ENCODE assay signal across 17 cellular contexts in genomic region chr17:38762231-38762630, GRCh38. TPM values are rescaled to one million over a fixed set of nuclear protein-coding genes. Genes with fewer than 3 reads are reported as not detected.
DNase-seq lines count a peak whose midpoint lies in the region; ATAC-seq and TF ChIP-seq lines count a peak whose summit lies in the region.
"Had no signal": no experiment of that assay in that cellular context is flagged by ENCODE, and none has a peak within 500 bp of the region (broad histone marks: within the 10 kb centered on the region; RNA-seq: fewer than 3 reads in every experiment).

No MANE protein-coding gene starts in this region.

- intact Hi-C loops in lower lobe of right lung (cut with DNase I), result no loop called here

- POLR2A ChIA-PET in activated naive CD8-positive, alpha-beta T cell treated with anti-CD3 and anti-CD28 coated beads, Interleukin-2, amount 10 ng/mL, durations not matched to agents 7 days and 5 days (lab: Charles Lee), result interaction anchor here (0.8 to 1.1 kb wide), 4 partner anchors 18 to 131 kb away, joined by 3 to 5 read pairs (median 3); partner anchors contain the start of genes LASP1 and RPL23
- POLR2A ChIA-PET in RWPE1 (lab: Yijun Ruan, JAX; ENCODE audit: low non-redundant PET), result interaction anchor here (0.6 kb wide), 1 partner anchor 107 kb away, joined by 5 read pairs; no protein-coding TSS in a partner anchor

- peak overlapping the region; percentile 72 for H3K27ac Mint-ChIP-seq in activated naive CD8-positive, alpha-beta T cell treated with anti-CD3 and anti-CD28 coated beads, Interleukin-2, amount 10 ng/mL, durations not matched to agents 7 days and 5 days
- H3K27ac Mint-ChIP-seq in activated naive CD8-positive, alpha-beta T cell treated with anti-CD3 and anti-CD28 coated beads for 36 hours, result no peak overlapping the region
- H3K27ac Mint-ChIP-seq in central memory CD8-positive, alpha-beta T cell (ENCODE audit: low read depth), result peak overlapping the region; percentile 88
- peak overlapping the region; percentile 65 for H3K27ac Mint-ChIP-seq in stimulated activated naive B cell treated with anti-CD40 and anti-IgM and Interleukin-4, amounts not matched to agents 10 μg/mL and 1 μg/mL and 100 μg/mL, for 72 hours
- H3K27ac Mint-ChIP-seq: B cell had no signal

- H3K36me3 ChIP-seq in lower lobe of right lung, result peaks cover 100% of the 10 kb centered on the region

- H3K9me3 Mint-ChIP-seq in activated naive CD8-positive, alpha-beta T cell treated with anti-CD3 and anti-CD28 coated beads, Interleukin-2, amount 10 ng/mL, durations not matched to agents 7 days and 5 days, result no peaks in the 10 kb centered on the region
- H3K9me3 Mint-ChIP-seq in activated naive CD8-positive, alpha-beta T cell treated with anti-CD3 and anti-CD28 coated beads for 36 hours, result no peaks in the 10 kb centered on the region
- no peaks in the 10 kb centered on the region for H3K9me3 Mint-ChIP-seq in central memory CD8-positive, alpha-beta T cell
- no peaks in the 10 kb centered on the region for H3K9me3 Mint-ChIP-seq in stimulated activated naive B cell treated with anti-CD40 and anti-IgM and Interleukin-4, amounts not matched to agents 10 μg/mL and 1 μg/mL and 100 μg/mL, for 72 hours
- H3K9me3 Mint-ChIP-seq: CD14-positive monocyte had no signal

- no peak overlapping the region for H3K4me3 ChIP-seq in lower lobe of right lung
- H3K4me3 ChIP-seq: A549 had no signal

- H3K4me3 Mint-ChIP-seq in activated naive CD8-positive, alpha-beta T cell treated with anti-CD3 and anti-CD28 coated beads, Interleukin-2, amount 10 ng/mL, durations not matched to agents 7 days and 5 days, result no peak overlapping the region
- H3K4me3 Mint-ChIP-seq in activated naive CD8-positive, alpha-beta T cell treated with anti-CD3 and anti-CD28 coated beads for 36 hours, result no peak overlapping the region
- H3K4me3 Mint-ChIP-seq in central memory CD8-positive, alpha-beta T cell, result no peak overlapping the region
- no peak overlapping the region for H3K4me3 Mint-ChIP-seq in stimulated activated naive B cell treated with anti-CD40 and anti-IgM and Interleukin-4, amounts not matched to agents 10 μg/mL and 1 μg/mL and 100 μg/mL, for 72 hours
- H3K4me3 Mint-ChIP-seq: B cell, CD14-positive monocyte had no signal

- no peaks in the 10 kb centered on the region for H3K27me3 ChIP-seq in lower lobe of right lung (ENCODE audit: low read depth)

- H3K4me1 ChIP-seq in lower lobe of right lung, result no peaks in the 10 kb centered on the region
- H3K4me1 ChIP-seq: A549 had no signal

- CTCF ChIA-PET in RWPE1 (lab: Yijun Ruan, JAX), result no interaction called here

- H3K4me1 Mint-ChIP-seq in activated naive CD8-positive, alpha-beta T cell treated with anti-CD3 and anti-CD28 coated beads, Interleukin-2, amount 10 ng/mL, durations not matched to agents 7 days and 5 days, result peaks cover 20% of the 10 kb centered on the region
- H3K4me1 Mint-ChIP-seq in activated naive CD8-positive, alpha-beta T cell treated with anti-CD3 and anti-CD28 coated beads for 36 hours, result peaks cover 2% of the 10 kb centered on the region
- H3K4me1 Mint-ChIP-seq in central memory CD8-positive, alpha-beta T cell, result peaks cover 9% of the 10 kb centered on the region
- H3K4me1 Mint-ChIP-seq in stimulated activated naive B cell treated with anti-CD40 and anti-IgM and Interleukin-4, amounts not matched to agents 10 μg/mL and 1 μg/mL and 100 μg/mL, for 72 hours, result peaks cover 6 to 8% of the 10 kb centered on the region in 2 donors
- H3K4me1 Mint-ChIP-seq: CD14-positive monocyte had no signal

- H3K27ac ChIP-seq in RWPE1 (peak overlapping the region; percentile 40), lower lobe of right lung (no peak overlapping the region)
- H3K27ac ChIP-seq: A549, KMS-11 had no signal

- peaks cover 23% of the 10 kb centered on the region for H3K36me3 Mint-ChIP-seq in activated naive CD8-positive, alpha-beta T cell treated with anti-CD3 and anti-CD28 coated beads, Interleukin-2, amount 10 ng/mL, durations not matched to agents 7 days and 5 days
- H3K36me3 Mint-ChIP-seq in activated naive CD8-positive, alpha-beta T cell treated with anti-CD3 and anti-CD28 coated beads for 36 hours, result peaks cover 30% of the 10 kb centered on the region
- peaks cover 82% of the 10 kb centered on the region for H3K36me3 Mint-ChIP-seq in central memory CD8-positive, alpha-beta T cell (ENCODE audit: insufficient read depth)
- H3K36me3 Mint-ChIP-seq in stimulated activated naive B cell treated with anti-CD40 and anti-IgM and Interleukin-4, amounts not matched to agents 10 μg/mL and 1 μg/mL and 100 μg/mL, for 72 hours, result peaks cover 33 to 62% of the 10 kb centered on the region in 2 donors

- no peaks in the 10 kb centered on the region for H3K27me3 Mint-ChIP-seq in activated naive CD8-positive, alpha-beta T cell treated with anti-CD3 and anti-CD28 coated beads, Interleukin-2, amount 10 ng/mL, durations not matched to agents 7 days and 5 days
- H3K27me3 Mint-ChIP-seq in activated naive CD8-positive, alpha-beta T cell treated with anti-CD3 and anti-CD28 coated beads for 36 hours, result no peaks in the 10 kb centered on the region
- H3K27me3 Mint-ChIP-seq in central memory CD8-positive, alpha-beta T cell, result no peaks in the 10 kb centered on the region
- H3K27me3 Mint-ChIP-seq in stimulated activated naive B cell treated with anti-CD40 and anti-IgM and Interleukin-4, amounts not matched to agents 10 μg/mL and 1 μg/mL and 100 μg/mL, for 72 hours, result no peaks in the 10 kb centered on the region
- H3K27me3 Mint-ChIP-seq: B cell had no signal

- no peak for TF ChIP-seq CTCF in RWPE1 (conservative IDR thresholded peaks at IDR 0.05; ENCODE audit: low read depth)
- no peak for TF ChIP-seq CTCF in lower lobe of right lung (IDR thresholded peaks at IDR 0.05)

- H3K9me3 ChIP-seq in lower lobe of right lung, result no peaks in the 10 kb centered on the region
- H3K9me3 ChIP-seq: A549 had no signal

- DNase-seq in activated naive CD8-positive, alpha-beta T cell treated with anti-CD3 and anti-CD28 coated beads, Interleukin-2, amount 10 ng/mL, durations not matched to agents 7 days and 5 days, result no peak
- no peak for DNase-seq in activated naive CD8-positive, alpha-beta T cell treated with anti-CD3 and anti-CD28 coated beads for 36 hours
- DNase-seq in RWPE1 (ENCODE audit: low spot score) (no peak), NCI-H82 (lab: John Stamatoyannopoulos, UW) (no peak), lower lobe of right lung (no peak)
- DNase-seq in central memory CD8-positive, alpha-beta T cell (ENCODE audit: low spot score in 2 of 2), result no peak
- DNase-seq in stimulated activated naive B cell treated with anti-CD40 and anti-IgM and Interleukin-4, amounts not matched to agents 10 μg/mL and 1 μg/mL and 100 μg/mL, for 72 hours, result no peak
- DNase-seq: GOT3, NCI-H1105, NCI-H2171, NCI-H345, NCI-H524 treated with DMSO at 0.1 percent for 48 hours, Right ventricle myocardium superior had no signal

- ATAC-seq in activated naive CD8-positive, alpha-beta T cell treated with anti-CD3 and anti-CD28 coated beads, Interleukin-2, amount 10 ng/mL, durations not matched to agents 7 days and 5 days (ENCODE audit: low read depth), result no peak
- no peak for ATAC-seq in central memory CD8-positive, alpha-beta T cell (replicated peaks; ENCODE audit: extremely low read depth, poor library complexity, severe bottlenecking)
- no peak for ATAC-seq in stimulated activated naive B cell treated with anti-CD40 and anti-IgM and Interleukin-4, amounts not matched to agents 10 μg/mL and 1 μg/mL and 100 μg/mL, for 72 hours (replicated peaks)
- ATAC-seq in lower lobe of right lung, result no peak

RNA-seq across cellular contexts. Expression of gene PSMB3, which starts 9.7 kb away (rescaled TPM):
- total RNA-seq in activated naive CD8-positive, alpha-beta T cell treated with anti-CD3 and anti-CD28 coated beads, Interleukin-2, amount 10 ng/mL, durations not matched to agents 7 days and 5 days, result 100 to 1,000 TPM; 182 to 189 TPM
- total RNA-seq in activated naive CD8-positive, alpha-beta T cell treated with anti-CD3 and anti-CD28 coated beads for 36 hours, result 100 to 1,000 TPM; 284 to 288 TPM
- total RNA-seq in lower lobe of right lung, result 128 TPM

RNA-seq across cellular contexts. Expression of gene PCGF2, which starts 14.1 kb away (rescaled TPM):
- total RNA-seq in activated naive CD8-positive, alpha-beta T cell treated with anti-CD3 and anti-CD28 coated beads, Interleukin-2, amount 10 ng/mL, durations not matched to agents 7 days and 5 days, result 1 to 10 TPM; 1.8 to 2.0 TPM
- total RNA-seq in activated naive CD8-positive, alpha-beta T cell treated with anti-CD3 and anti-CD28 coated beads for 36 hours, result under 1 TPM; 0.40 to 0.74 TPM
- total RNA-seq in lower lobe of right lung, result 53.5 TPM
- total RNA-seq: B cell had no signal

RNA-seq across cellular contexts. Expression of gene CISD3, which starts 32.1 kb away (rescaled TPM):
- 10 to 100 TPM; 30.4 to 37.3 TPM for total RNA-seq in activated naive CD8-positive, alpha-beta T cell treated with anti-CD3 and anti-CD28 coated beads, Interleukin-2, amount 10 ng/mL, durations not matched to agents 7 days and 5 days
- total RNA-seq in activated naive CD8-positive, alpha-beta T cell treated with anti-CD3 and anti-CD28 coated beads for 36 hours, result 10 to 100 TPM; 54.3 to 57.4 TPM
- 31.3 TPM for total RNA-seq in lower lobe of right lung

RNA-seq across cellular contexts. Expression of gene PIP4K2B, which starts 37.1 kb away (rescaled TPM):
- 10 to 100 TPM; 55.1 to 58.0 TPM for total RNA-seq in activated naive CD8-positive, alpha-beta T cell treated with anti-CD3 and anti-CD28 coated beads, Interleukin-2, amount 10 ng/mL, durations not matched to agents 7 days and 5 days
- total RNA-seq in activated naive CD8-positive, alpha-beta T cell treated with anti-CD3 and anti-CD28 coated beads for 36 hours, result 10 to 100 TPM; 39.6 to 41.1 TPM
- total RNA-seq in lower lobe of right lung, result 44.8 TPM

RNA-seq across cellular contexts. Expression of gene MLLT6, which starts 57.2 kb away (rescaled TPM):
- total RNA-seq in activated naive CD8-positive, alpha-beta T cell treated with anti-CD3 and anti-CD28 coated beads, Interleukin-2, amount 10 ng/mL, durations not matched to agents 7 days and 5 days, result 100 to 1,000 TPM; 333 to 343 TPM
- total RNA-seq in activated naive CD8-positive, alpha-beta T cell treated with anti-CD3 and anti-CD28 coated beads for 36 hours, result 100 to 1,000 TPM; 125 to 130 TPM
- total RNA-seq in lower lobe of right lung, result 135 TPM

Comparison
In these comparisons a context has a peak if more than half of its experiments do, and no peak if none do; other contexts are left out.
1. RNA of gene PCGF2, which starts 14.1 kb away (total RNA-seq): 53.5 TPM in lower lobe of right lung (single experiment); 1.8 to 2.0 TPM in activated naive CD8-positive, alpha-beta T cell treated with anti-CD3 and anti-CD28 coated beads, Interleukin-2, amount 10 ng/mL, durations not matched to agents 7 days and 5 days and 0.40 to 0.74 TPM in activated naive CD8-positive, alpha-beta T cell treated with anti-CD3 and anti-CD28 coated beads for 36 hours; every median in the first group is over 10 times any median in the second.